8 cellular contexts compared by ENCODE assay signal in the genomic region with DNA sequence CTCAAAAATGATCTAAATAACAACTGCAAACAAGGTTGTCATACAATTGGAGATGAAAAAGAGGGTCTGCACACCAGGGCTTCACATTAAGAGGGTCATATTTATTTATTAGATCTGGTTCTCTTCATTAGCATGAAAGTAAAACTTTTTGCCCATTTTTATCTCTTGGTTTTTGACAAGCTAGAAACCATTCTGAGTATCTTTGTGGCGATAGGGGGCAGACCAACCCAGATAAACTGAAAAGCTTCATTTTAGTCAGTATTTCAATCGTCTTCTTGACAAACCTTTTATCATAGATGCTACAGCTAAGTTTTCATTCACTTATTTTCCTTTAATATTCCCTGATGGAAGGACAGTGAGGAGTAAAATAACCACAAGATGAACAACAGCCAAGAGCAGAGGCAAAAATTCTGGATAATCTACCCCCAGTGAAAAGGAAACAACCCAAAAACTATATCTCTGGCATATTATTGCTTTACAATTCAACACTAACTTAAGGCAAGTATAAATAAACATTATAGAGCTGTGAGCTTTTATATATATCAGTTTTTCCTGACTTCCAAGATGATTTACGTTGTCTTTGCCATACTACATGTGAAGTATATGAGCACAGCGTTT. TPM values are rescaled to one million over a fixed set of nuclear protein-coding genes. Genes with fewer than 3 reads are reported as not detected.
DNase-seq lines count a peak whose midpoint lies in the region; ATAC-seq and TF ChIP-seq lines count a peak whose summit lies in the region.

No MANE protein-coding gene starts in this region.

- CTCF ChIA-PET in activated CD8-positive, alpha-beta memory T cell treated with anti-CD3 and anti-CD28 coated beads, Interleukin-2, amount 10 ng/mL, durations not matched to agents 7 days and 5 days (lab: Charles Lee), result interaction anchor here (0.7 to 2.8 kb wide), 36 partner anchors 8 to 665 kb away, joined by 3 to 17 read pairs (median 3); partner anchors contain the start of gene PTPRK

- no peaks in the 10 kb centered on the region for H3K9me3 Mint-ChIP-seq in activated CD8-positive, alpha-beta memory T cell treated with anti-CD3 and anti-CD28 coated beads, Interleukin-2, amount 10 ng/mL, durations not matched to agents 7 days and 5 days (ENCODE audit: low read depth)
- no peaks in the 10 kb centered on the region for H3K9me3 Mint-ChIP-seq in nephron
- no peaks in the 10 kb centered on the region for H3K9me3 Mint-ChIP-seq in stimulated activated memory B cell treated with anti-CD40 and anti-IgM and Interleukin-4, amounts not matched to agents 10 μg/mL and 1 μg/mL and 100 μg/mL, for 72 hours

- ATAC-seq in activated CD8-positive, alpha-beta memory T cell treated with anti-CD3 and anti-CD28 coated beads, Interleukin-2, amount 10 ng/mL, durations not matched to agents 7 days and 5 days, result peak; percentile 60
- ATAC-seq in SK-N-SH treated with all-trans-retinoic acid at 6 μM for 48 hours (peak; percentile 84), GM21529 (IDR thresholded peaks at IDR 0.05; ENCODE audit: unreplicated experiment) (no peak)
- ATAC-seq in stimulated activated memory B cell treated with anti-CD40 and anti-IgM and Interleukin-4, amounts not matched to agents 10 μg/mL and 1 μg/mL and 100 μg/mL, for 72 hours, result no peak

- TF ChIP-seq CTCF in nephron (IDR thresholded peaks at IDR 0.05; ENCODE audit: unreplicated experiment in 3 of 3), result peak; percentile 44 to 55 (median 49)

- peaks cover 68% of the 10 kb centered on the region for H3K36me3 Mint-ChIP-seq in activated CD8-positive, alpha-beta memory T cell treated with anti-CD3 and anti-CD28 coated beads, Interleukin-2, amount 10 ng/mL, durations not matched to agents 7 days and 5 days
- H3K36me3 Mint-ChIP-seq in nephron (ENCODE audit: low read depth), result no peaks in the 10 kb centered on the region
- no peaks in the 10 kb centered on the region for H3K36me3 Mint-ChIP-seq in stimulated activated memory B cell treated with anti-CD40 and anti-IgM and Interleukin-4, amounts not matched to agents 10 μg/mL and 1 μg/mL and 100 μg/mL, for 72 hours

- DNase-seq in activated CD8-positive, alpha-beta memory T cell treated with anti-CD3 and anti-CD28 coated beads, Interleukin-2, amount 10 ng/mL, durations not matched to agents 7 days and 5 days, result peak; percentile 50
- no peak for DNase-seq in activated CD8-positive, alpha-beta memory T cell treated with anti-CD3 and anti-CD28 coated beads, Interleukin-2, amount 50 U/mL, for 48 hours
- DNase-seq in cerebellar cortex (ENCODE audit: low spot score), result peak; percentile 19
- no peak for DNase-seq in NCI-H2171 (lab: John Stamatoyannopoulos, UW)

- no peak overlapping the region for H3K4me3 Mint-ChIP-seq in activated CD8-positive, alpha-beta memory T cell treated with anti-CD3 and anti-CD28 coated beads, Interleukin-2, amount 10 ng/mL, durations not matched to agents 7 days and 5 days
- H3K4me3 Mint-ChIP-seq in nephron, result no peak overlapping the region
- H3K4me3 Mint-ChIP-seq in stimulated activated memory B cell treated with anti-CD40 and anti-IgM and Interleukin-4, amounts not matched to agents 10 μg/mL and 1 μg/mL and 100 μg/mL, for 72 hours, result no peak overlapping the region

- H3K27ac Mint-ChIP-seq in activated CD8-positive, alpha-beta memory T cell treated with anti-CD3 and anti-CD28 coated beads, Interleukin-2, amount 10 ng/mL, durations not matched to agents 7 days and 5 days, result peak overlapping the region; percentile 75
- no peak overlapping the region for H3K27ac Mint-ChIP-seq in nephron
- no peak overlapping the region for H3K27ac Mint-ChIP-seq in stimulated activated memory B cell treated with anti-CD40 and anti-IgM and Interleukin-4, amounts not matched to agents 10 μg/mL and 1 μg/mL and 100 μg/mL, for 72 hours

- no peaks in the 10 kb centered on the region for H3K27me3 Mint-ChIP-seq in activated CD8-positive, alpha-beta memory T cell treated with anti-CD3 and anti-CD28 coated beads, Interleukin-2, amount 10 ng/mL, durations not matched to agents 7 days and 5 days
- no peaks in the 10 kb centered on the region for H3K27me3 Mint-ChIP-seq in nephron (ENCODE audit: low read depth)
- no peaks in the 10 kb centered on the region for H3K27me3 Mint-ChIP-seq in stimulated activated memory B cell treated with anti-CD40 and anti-IgM and Interleukin-4, amounts not matched to agents 10 μg/mL and 1 μg/mL and 100 μg/mL, for 72 hours

- H3K4me1 Mint-ChIP-seq in activated CD8-positive, alpha-beta memory T cell treated with anti-CD3 and anti-CD28 coated beads, Interleukin-2, amount 10 ng/mL, durations not matched to agents 7 days and 5 days, result peaks cover 64% of the 10 kb centered on the region
- H3K4me1 Mint-ChIP-seq in nephron, result no peaks in the 10 kb centered on the region
- no peaks in the 10 kb centered on the region for H3K4me1 Mint-ChIP-seq in stimulated activated memory B cell treated with anti-CD40 and anti-IgM and Interleukin-4, amounts not matched to agents 10 μg/mL and 1 μg/mL and 100 μg/mL, for 72 hours

TF ChIP-seq in SK-N-SH treated with all-trans-retinoic acid at 6 μM for 48 hours, 23 proteins besides CTCF, POLR2A, EP300 and RAD21:
- TF ChIP-seq PPARA (CRISPR knock-in tag; IDR thresholded peaks at IDR 0.05; ENCODE audit: borderline replicate concordance) (no peak), TSHZ2 (CRISPR knock-in tag; IDR thresholded peaks at IDR 0.05) (no peak), OSR1 (CRISPR knock-in tag; IDR thresholded peaks at IDR 0.05) (no peak), ZC3H10 (CRISPR knock-in tag; IDR thresholded peaks at IDR 0.05) (no peak), ZFP30 (CRISPR knock-in tag; IDR thresholded peaks at IDR 0.05) (no peak), CSRNP3 (CRISPR knock-in tag; IDR thresholded peaks at IDR 0.05) (no peak), RARB (CRISPR knock-in tag; IDR thresholded peaks at IDR 0.05) (no peak)
- TF ChIP-seq, protein P1, sequence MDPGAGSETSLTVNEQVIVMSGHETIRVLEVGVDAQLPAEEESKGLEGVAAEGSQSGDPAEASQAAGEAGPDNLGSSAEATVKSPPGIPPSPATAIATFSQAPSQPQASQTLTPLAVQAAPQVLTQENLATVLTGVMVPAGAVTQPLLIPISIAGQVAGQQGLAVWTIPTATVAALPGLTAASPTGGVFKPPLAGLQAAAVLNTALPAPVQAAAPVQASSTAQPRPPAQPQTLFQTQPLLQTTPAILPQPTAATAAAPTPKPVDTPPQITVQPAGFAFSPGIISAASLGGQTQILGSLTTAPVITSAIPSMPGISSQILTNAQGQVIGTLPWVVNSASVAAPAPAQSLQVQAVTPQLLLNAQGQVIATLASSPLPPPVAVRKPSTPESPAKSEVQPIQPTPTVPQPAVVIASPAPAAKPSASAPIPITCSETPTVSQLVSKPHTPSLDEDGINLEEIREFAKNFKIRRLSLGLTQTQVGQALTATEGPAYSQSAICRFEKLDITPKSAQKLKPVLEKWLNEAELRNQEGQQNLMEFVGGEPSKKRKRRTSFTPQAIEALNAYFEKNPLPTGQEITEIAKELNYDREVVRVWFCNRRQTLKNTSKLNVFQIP (CRISPR knock-in tag; IDR thresholded peaks at IDR 0.05; ENCODE audit: borderline replicate concordance, low read depth), result no peak

RNA-seq across cellular contexts. Expression of gene THEMIS, which starts 45.2 kb away (rescaled TPM):
- total RNA-seq in activated CD8-positive, alpha-beta memory T cell treated with anti-CD3 and anti-CD28 coated beads, Interleukin-2, amount 10 ng/mL, durations not matched to agents 7 days and 5 days, result 100 to 1,000 TPM; 107 to 133 TPM

Comparison
In these comparisons a context has a peak if more than half of its experiments do, and no peak if none do; other contexts are left out.
1. DNase-seq: peak in activated CD8-positive, alpha-beta memory T cell treated with anti-CD3 and anti-CD28 coated beads, Interleukin-2, amount 10 ng/mL, durations not matched to agents 7 days and 5 days (single experiment) and cerebellar cortex (single experiment); none in activated CD8-positive, alpha-beta memory T cell treated with anti-CD3 and anti-CD28 coated beads, Interleukin-2, amount 50 U/mL, for 48 hours (single experiment) and NCI-H2171 (single experiment).
2. ATAC-seq: peak in activated CD8-positive, alpha-beta memory T cell treated with anti-CD3 and anti-CD28 coated beads, Interleukin-2, amount 10 ng/mL, durations not matched to agents 7 days and 5 days (single experiment) and SK-N-SH treated with all-trans-retinoic acid at 6 μM for 48 hours (single experiment); none in GM21529 (single experiment) and stimulated activated memory B cell treated with anti-CD40 and anti-IgM and Interleukin-4, amounts not matched to agents 10 μg/mL and 1 μg/mL and 100 μg/mL, for 72 hours (single experiment).